Comparison of ENCODE assay signal across 11 cellular contexts in genomic region chr14:89953602-89954001, GRCh38. TPM values are rescaled to one million over a fixed set of nuclear protein-coding genes. Genes with fewer than 3 reads are reported as not detected.
DNase-seq lines count a peak whose midpoint lies in the region; ATAC-seq, FAIRE-seq and TF ChIP-seq lines count a peak whose summit lies in the region.
"Had no signal": no experiment of that assay in that cellular context is flagged by ENCODE, and none has a peak within 500 bp of the region (broad histone marks: within the 10 kb centered on the region; RNA-seq: fewer than 3 reads in every experiment).

No MANE protein-coding gene starts in this region.

- H3K27me3 Mint-ChIP-seq in activated CD4-positive, alpha-beta T cell treated with anti-CD3 and anti-CD28 coated beads for 36 hours: no peaks in the 10 kb centered on the region

- WGBS in trophoblast cell (ENCODE audit: extremely low coverage, insufficient coverage, insufficient read length): no CpG with 5 or more reads among the region's 1 CpG

- no TSS peak for BruUV-seq in endothelial cell of umbilical vein (replicated peaks; lab: Mats Ljungman, UMichigan)

- intact Hi-C loops in activated CD4-positive, alpha-beta T cell treated with anti-CD3 and anti-CD28 coated beads for 36 hours (cut with DNase I, micrococcal nuclease): loop anchor here (1.0 to 10.0 kb wide), 8 partner anchors 107 to 1161 kb away; partner anchors contain the start of genes EML5 (in 1 of the 2), PSMC1 (in 1 of the 2) and TTC8 (in 1 of the 2)
- intact Hi-C loops in endothelial cell of umbilical vein (cut with micrococcal nuclease): loop anchor here (1.0 to 2.0 kb wide), 9 partner anchors 14 to 1557 kb away; partner anchors contain the start of genes FOXN3, PPP4R3A, PSMC1 and TTC8

- no peak overlapping the region for H3K14ac ChIP-seq in trophoblast cell (ENCODE audit: low read length)

- dilution Hi-C loops in endothelial cell of umbilical vein (cut with MboI; ENCODE audit: extremely low pct_ligation_motif_present, low sequenced_read_pairs): no loop called here

- H3K4me3 Mint-ChIP-seq in activated CD4-positive, alpha-beta T cell treated with anti-CD3 and anti-CD28 coated beads for 36 hours: peak overlapping the region; percentile 94

- H3K79me2 ChIP-seq in endothelial cell of umbilical vein (ENCODE audit: control insufficient read depth, insufficient read depth, low read length) (peaks cover 21% of the 10 kb centered on the region), trophoblast cell (ENCODE audit: control insufficient read depth, insufficient read depth, low read length, poor library complexity) (peaks cover 11% of the 10 kb centered on the region)

- no peak for ATAC-seq in activated CD4-positive, alpha-beta T cell treated with anti-CD3 and anti-CD28 coated beads for 36 hours
- ATAC-seq in HG02571 (IDR thresholded peaks at IDR 0.05; ENCODE audit: unreplicated experiment): no peak

- H2BK5ac ChIP-seq in trophoblast cell (ENCODE audit: low read depth, low read length, poor library complexity): no peak overlapping the region

- no peak overlapping the region for H2BK12ac ChIP-seq in trophoblast cell (ENCODE audit: low read length)

- no peak overlapping the region for H2BK120ac ChIP-seq in trophoblast cell (ENCODE audit: insufficient read depth, low read length, poor library complexity)

- no peak for FAIRE-seq in endothelial cell of umbilical vein (lab: Jason Lieb, UNC)

- H2AK5ac ChIP-seq in trophoblast cell (ENCODE audit: low read length): no peak overlapping the region

- no peaks in the 10 kb centered on the region for H3K9me3 ChIP-seq in endothelial cell of umbilical vein (replicated peaks; ENCODE audit: control insufficient read depth, insufficient read depth, low read length)
- H3K9me3 ChIP-seq in trophoblast cell (ENCODE audit: insufficient read depth, low read depth, low read length): peaks cover 3% of the 10 kb centered on the region

- TF ChIP-seq POLR2A in endothelial cell of umbilical vein (IDR thresholded peaks at IDR 0.05; ENCODE audit: low read depth, low read length): no peak

- H3K4me2 ChIP-seq in endothelial cell of umbilical vein (ENCODE audit: insufficient read depth, low read length): peak overlapping the region; percentile 88
- H3K4me2 ChIP-seq in trophoblast cell (ENCODE audit: low read length): peak overlapping the region; percentile 36

- H3K36me3 Mint-ChIP-seq in activated CD4-positive, alpha-beta T cell treated with anti-CD3 and anti-CD28 coated beads for 36 hours (ENCODE audit: low read depth): peaks cover 23% of the 10 kb centered on the region

- peaks cover 0 to 4% of the 10 kb centered on the region in 2 experiments for H3K36me3 ChIP-seq in endothelial cell of umbilical vein (ENCODE audit: control insufficient read depth in 2 of 2, extremely low read depth in 1 of 2, insufficient read depth in 2 of 2, low read length in 2 of 2)
- H3K36me3 ChIP-seq in trophoblast cell (ENCODE audit: control insufficient read depth in 1 of 2, insufficient read depth in 2 of 2, low read length in 2 of 2): peaks cover 10 to 12% of the 10 kb centered on the region in 2 experiments

- H2AFZ ChIP-seq in endothelial cell of umbilical vein (ENCODE audit: low read depth, low read length) (no peak overlapping the region), trophoblast cell (ENCODE audit: insufficient read depth, low read length, poor library complexity) (no peak overlapping the region)

- H3K18ac ChIP-seq in trophoblast cell (ENCODE audit: low read length): no peak overlapping the region

- H4K8ac ChIP-seq in trophoblast cell (ENCODE audit: low read depth, low read length): no peak overlapping the region

- peaks cover 26% of the 10 kb centered on the region for H3K4me1 Mint-ChIP-seq in activated CD4-positive, alpha-beta T cell treated with anti-CD3 and anti-CD28 coated beads for 36 hours

- H4K20me1 ChIP-seq in endothelial cell of umbilical vein (replicated peaks; ENCODE audit: control insufficient read depth, extremely low read depth, insufficient read depth, low read length): no peaks in the 10 kb centered on the region

- H3K27me3 ChIP-seq in endothelial cell of umbilical vein (ENCODE audit: control insufficient read depth in 2 of 2, insufficient read depth in 2 of 2, low read length in 2 of 2) (no peaks in the 10 kb centered on the region), trophoblast cell (ENCODE audit: insufficient read depth, low read length) (no peaks in the 10 kb centered on the region)

- no peak overlapping the region for H3K23ac ChIP-seq in trophoblast cell (ENCODE audit: low read length)

- no peak overlapping the region for H4K91ac ChIP-seq in trophoblast cell (ENCODE audit: low read depth, low read length)

- DNase-seq in activated CD4-positive, alpha-beta T cell treated with anti-CD3 and anti-CD28 coated beads for 36 hours: no peak
- DNase-seq in activated CD4-positive, alpha-beta T cell treated with anti-CD3 and anti-CD28 coated beads, Interleukin-2, amount 50 U/mL, for 1 hour: no peak
- DNase-seq in OCI-M1 (lab: John Stamatoyannopoulos, UW): peak; percentile 1
- no peak for DNase-seq in endothelial cell of umbilical vein (ENCODE audit: low read depth, low spot score)
- DNase-seq in trophoblast cell: no peak
- DNase-seq in cerebellar nuclear complex (lab: John Stamatoyannopoulos, UW): no peak
- no peak for DNase-seq in D341Med (ENCODE audit: low spot score)
- DNase-seq: amniotic stem cell; NCI-H1105 treated with DMSO at 0.1 percent for 48 hours; stimulated activated naive CD4-positive, alpha-beta T cell had no signal

- H3K9me1 ChIP-seq in endothelial cell of umbilical vein (replicated peaks; ENCODE audit: control insufficient read depth, extremely low read depth, insufficient read depth, low read length): no peaks in the 10 kb centered on the region

- POLR2A ChIA-PET in activated CD4-positive, alpha-beta T cell treated with anti-CD3 and anti-CD28 coated beads for 36 hours (lab: Charles Lee): no interaction called here
- POLR2A ChIA-PET in endothelial cell of umbilical vein (lab: Charles Lee): no interaction called here

- H3K4ac ChIP-seq in trophoblast cell (ENCODE audit: low read depth, low read length): no peak overlapping the region

- H3K79me1 ChIP-seq in trophoblast cell (ENCODE audit: low read length): peaks cover 13% of the 10 kb centered on the region

- H3K4me1 ChIP-seq in endothelial cell of umbilical vein (ENCODE audit: control insufficient read depth, extremely low read depth, insufficient read depth, low read length) (peaks cover 28% of the 10 kb centered on the region), trophoblast cell (ENCODE audit: control insufficient read depth in 1 of 2, insufficient read depth in 2 of 2, low read length in 2 of 2) (peaks cover 3 to 4% of the 10 kb centered on the region in 2 experiments)

- TF ChIP-seq CTCF in endothelial cell of umbilical vein (IDR thresholded peaks at IDR 0.05; ENCODE audit: extremely low read depth in 1 of 2, insufficient read depth in 1 of 2, low read depth in 1 of 2, low read length in 2 of 2): no peak

- H3K9ac ChIP-seq in endothelial cell of umbilical vein (replicated peaks; ENCODE audit: extremely low read depth, insufficient read depth, low read length) (peak overlapping the region; percentile 77), trophoblast cell (ENCODE audit: low read length) (no peak overlapping the region)

- H4K12ac ChIP-seq in trophoblast cell (ENCODE audit: low read depth, low read length): no peak overlapping the region

- H3K9me3 Mint-ChIP-seq in activated CD4-positive, alpha-beta T cell treated with anti-CD3 and anti-CD28 coated beads for 36 hours (ENCODE audit: low read depth): peaks cover 3% of the 10 kb centered on the region

- no peak overlapping the region for H3K27ac Mint-ChIP-seq in activated CD4-positive, alpha-beta T cell treated with anti-CD3 and anti-CD28 coated beads for 36 hours

- H3K4me3 ChIP-seq in endothelial cell of umbilical vein (replicated peaks in 1 of 3; ENCODE audit: insufficient read depth in 1 of 3, low read depth in 1 of 3, low read length in 3 of 3) (peak overlapping the region in 1 of 3 experiments; percentile 65), trophoblast cell (ENCODE audit: low read depth, low read length) (no peak overlapping the region)

- CTCF ChIA-PET in activated CD4-positive, alpha-beta T cell treated with anti-CD3 and anti-CD28 coated beads for 36 hours (lab: Charles Lee): interaction anchor here (1.0 to 5.7 kb wide), 4 partner anchors 14 to 106 kb away, joined by 3 to 31 read pairs (median 6); no protein-coding TSS in a partner anchor
- CTCF ChIA-PET in endothelial cell of umbilical vein (lab: Charles Lee): interaction anchor here (1.2 to 6.4 kb wide), 6 partner anchors 14 to 913 kb away, joined by 3 to 93 read pairs (median 6); no protein-coding TSS in a partner anchor

- H3K27ac ChIP-seq in endothelial cell of umbilical vein (ENCODE audit: insufficient read depth, low read depth, low read length): peak overlapping the region; percentile 71
- H3K27ac ChIP-seq in trophoblast cell (ENCODE audit: low read depth, low read length): no peak overlapping the region

TF ChIP-seq in endothelial cell of umbilical vein, 7 proteins besides CTCF, POLR2A, EP300 and RAD21 (continues in another document):
- no peak for TF ChIP-seq EZH2 (IDR thresholded peaks at IDR 0.05; ENCODE audit: borderline replicate concordance, low read depth, low read length, severe bottlenecking)

RNA-seq across cellular contexts. Expression of gene EFCAB11, which starts 0.9 kb away (rescaled TPM):
- 1 to 10 TPM; 4.8 to 6.3 TPM for total RNA-seq in activated CD4-positive, alpha-beta T cell treated with anti-CD3 and anti-CD28 coated beads for 36 hours
- 6.3 and 11.2 TPM in 2 replicates for total RNA-seq in endothelial cell of umbilical vein
- 2.1 and 2.8 TPM in 2 replicates for polyA plus RNA-seq in endothelial cell of umbilical vein
- polyA plus RNA-seq in endothelial cell of umbilical vein (2011; cell fraction: cytosol; rRNA removed): 5.3 and 5.6 TPM in 2 replicates
- polyA plus RNA-seq in endothelial cell of umbilical vein (2011; cell fraction: nucleus; rRNA removed): 2.5 and 3.5 TPM in 2 replicates
- 7.7 and 13.4 TPM in 2 replicates for polyA plus RNA-seq in endothelial cell of umbilical vein (2012)
- polyA minus RNA-seq in endothelial cell of umbilical vein: 2.6 and 3.7 TPM in 2 replicates
- polyA minus RNA-seq in endothelial cell of umbilical vein (2011; cell fraction: cytosol; rRNA and poly(A)+ RNA removed): 4.5 TPM
- 2.7 and 7.4 TPM in 2 replicates for polyA minus RNA-seq in endothelial cell of umbilical vein (2011; cell fraction: nucleus; rRNA and poly(A)+ RNA removed)
- 11.6 and 13.5 TPM in 2 replicates for polyA plus RNA-seq in trophoblast cell (2013)

RNA-seq across cellular contexts. Expression of gene TDP1, which starts 2.1 kb away (rescaled TPM):
- 100 to 1,000 TPM; 101 to 108 TPM for total RNA-seq in activated CD4-positive, alpha-beta T cell treated with anti-CD3 and anti-CD28 coated beads for 36 hours
- total RNA-seq in endothelial cell of umbilical vein: 30.5 and 33.9 TPM in 2 replicates
- polyA plus RNA-seq in endothelial cell of umbilical vein: 14.1 and 14.2 TPM in 2 replicates
- 22.8 and 23.4 TPM in 2 replicates for polyA plus RNA-seq in endothelial cell of umbilical vein (2011; cell fraction: cytosol; rRNA removed)
- 27.3 and 36.0 TPM in 2 replicates for polyA plus RNA-seq in endothelial cell of umbilical vein (2011; cell fraction: nucleus; rRNA removed)
- 21.0 and 29.7 TPM in 2 replicates for polyA plus RNA-seq in endothelial cell of umbilical vein (2012)
- polyA minus RNA-seq in endothelial cell of umbilical vein: 22.2 and 30.5 TPM in 2 replicates
- 20.2 TPM for polyA minus RNA-seq in endothelial cell of umbilical vein (2011; cell fraction: cytosol; rRNA and poly(A)+ RNA removed)
- polyA minus RNA-seq in endothelial cell of umbilical vein (2011; cell fraction: nucleus; rRNA and poly(A)+ RNA removed): 23.9 and 40.0 TPM in 2 replicates
- polyA plus RNA-seq in trophoblast cell (2013): 26.2 and 28.5 TPM in 2 replicates
